Comparison of ENCODE assay signal across 1 cellular context in the genomic region with DNA sequence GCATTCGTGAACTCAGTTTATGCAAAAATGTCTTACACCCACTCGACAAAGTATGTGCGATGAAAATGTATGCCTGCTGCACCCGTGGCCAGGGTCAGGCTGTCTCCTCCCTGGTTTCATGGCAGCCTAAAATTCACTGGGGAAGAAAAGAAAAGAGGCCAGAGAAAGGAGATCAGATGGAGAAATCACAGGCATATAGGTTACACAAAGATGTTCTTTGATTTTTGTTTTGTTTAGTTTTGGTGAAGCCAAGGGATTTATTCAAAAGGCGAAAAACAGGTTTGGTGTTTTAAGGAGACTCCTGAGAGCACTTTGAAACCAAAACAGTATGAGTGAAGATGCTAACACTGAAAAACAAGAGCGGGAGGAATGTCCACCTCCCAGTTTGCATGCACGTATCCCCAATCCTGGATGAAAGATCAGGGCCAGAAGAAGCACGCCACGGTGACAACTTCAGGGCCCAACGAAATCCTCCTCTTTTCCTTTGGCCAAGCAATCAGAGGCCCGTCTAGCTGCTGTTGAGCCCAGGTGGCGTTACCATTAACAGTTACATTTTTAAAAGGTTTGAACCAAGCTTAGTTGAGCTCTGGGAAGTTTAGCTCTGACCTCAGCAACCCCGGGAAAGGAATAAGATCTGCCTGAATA.
TF ChIP-seq lines count a peak whose summit lies in the region.

No MANE protein-coding gene starts in this region.

TF ChIP-seq in GM23338, 12 proteins besides CTCF, POLR2A, EP300 and RAD21 (continued from another document):
- TF ChIP-seq EZH2 (IDR thresholded peaks at IDR 0.05; ENCODE audit: low read depth, unreplicated experiment) = no peak
- TF ChIP-seq, protein P1, sequence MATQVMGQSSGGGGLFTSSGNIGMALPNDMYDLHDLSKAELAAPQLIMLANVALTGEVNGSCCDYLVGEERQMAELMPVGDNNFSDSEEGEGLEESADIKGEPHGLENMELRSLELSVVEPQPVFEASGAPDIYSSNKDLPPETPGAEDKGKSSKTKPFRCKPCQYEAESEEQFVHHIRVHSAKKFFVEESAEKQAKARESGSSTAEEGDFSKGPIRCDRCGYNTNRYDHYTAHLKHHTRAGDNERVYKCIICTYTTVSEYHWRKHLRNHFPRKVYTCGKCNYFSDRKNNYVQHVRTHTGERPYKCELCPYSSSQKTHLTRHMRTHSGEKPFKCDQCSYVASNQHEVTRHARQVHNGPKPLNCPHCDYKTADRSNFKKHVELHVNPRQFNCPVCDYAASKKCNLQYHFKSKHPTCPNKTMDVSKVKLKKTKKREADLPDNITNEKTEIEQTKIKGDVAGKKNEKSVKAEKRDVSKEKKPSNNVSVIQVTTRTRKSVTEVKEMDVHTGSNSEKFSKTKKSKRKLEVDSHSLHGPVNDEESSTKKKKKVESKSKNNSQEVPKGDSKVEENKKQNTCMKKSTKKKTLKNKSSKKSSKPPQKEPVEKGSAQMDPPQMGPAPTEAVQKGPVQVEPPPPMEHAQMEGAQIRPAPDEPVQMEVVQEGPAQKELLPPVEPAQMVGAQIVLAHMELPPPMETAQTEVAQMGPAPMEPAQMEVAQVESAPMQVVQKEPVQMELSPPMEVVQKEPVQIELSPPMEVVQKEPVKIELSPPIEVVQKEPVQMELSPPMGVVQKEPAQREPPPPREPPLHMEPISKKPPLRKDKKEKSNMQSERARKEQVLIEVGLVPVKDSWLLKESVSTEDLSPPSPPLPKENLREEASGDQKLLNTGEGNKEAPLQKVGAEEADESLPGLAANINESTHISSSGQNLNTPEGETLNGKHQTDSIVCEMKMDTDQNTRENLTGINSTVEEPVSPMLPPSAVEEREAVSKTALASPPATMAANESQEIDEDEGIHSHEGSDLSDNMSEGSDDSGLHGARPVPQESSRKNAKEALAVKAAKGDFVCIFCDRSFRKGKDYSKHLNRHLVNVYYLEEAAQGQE (IDR thresholded peaks at IDR 0.05; ENCODE audit: unreplicated experiment) = no peak
